ENCODE assay signal across 1 cellular context in the genomic region with DNA sequence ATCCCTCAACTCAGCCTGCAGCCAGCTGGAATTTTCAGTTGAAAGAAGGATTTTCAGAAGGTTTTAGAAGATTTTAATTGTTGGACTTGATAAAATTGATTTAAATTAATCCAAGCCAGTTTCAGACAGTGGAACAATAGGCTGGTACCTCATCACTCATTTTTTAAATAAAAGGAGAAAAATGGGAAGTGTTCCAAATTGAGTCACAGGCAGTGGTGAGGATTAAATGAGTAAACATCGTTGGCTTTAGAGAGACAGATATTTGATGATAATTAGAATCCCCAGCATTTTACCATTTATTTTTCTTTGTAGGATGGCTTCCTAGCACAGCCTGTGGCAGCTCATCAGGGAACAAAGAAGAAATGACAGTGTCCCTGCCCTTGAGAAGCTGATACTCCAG.
TF ChIP-seq lines count a peak whose summit lies in the region.

No MANE protein-coding gene starts in this region.

TF ChIP-seq in GM12878, 131 proteins besides CTCF, POLR2A, EP300 and RAD21 (continued from another document):
- TF ChIP-seq SPI1 (IDR thresholded peaks at IDR 0.05; ENCODE audit: borderline replicate concordance, insufficient read depth, low read depth, low read length) (peak; percentile 8; the same call in 1 of the 2 replicates), MTA2 (IDR thresholded peaks at IDR 0.05; ENCODE audit: low read depth) (0 out of 2 replicates have a peak, but pooled peaks have one; percentile 22), NFYA (IDR thresholded peaks at IDR 0.05; ENCODE audit: borderline replicate concordance, low read depth, low read length) (no peak), ZNF207 (IDR thresholded peaks at IDR 0.05; ENCODE audit: borderline replicate concordance) (no peak), EED (IDR thresholded peaks at IDR 0.05; ENCODE audit: low read depth) (no peak)
